ENCODE assay signal across 18 cellular contexts in genomic region chr21:32492376-32492775, GRCh38.
"Had no signal": no experiment of that assay in that cellular context is flagged by ENCODE, and none has a peak within 500 bp of the region (broad histone marks: within the 10 kb centered on the region; RNA-seq: fewer than 3 reads in every experiment).

No MANE protein-coding gene starts in this region.

- H3K4me3 ChIP-seq: gastroesophageal sphincter, ovary, psoas muscle, skin epidermis, upper lobe of right lung had no signal

- DNase-seq: activated CD4-positive, alpha-beta T cell treated with anti-CD3 and anti-CD28 coated beads, Interleukin-2, amount 10 ng/mL, durations not matched to agents 7 days and 5 days; activated CD8-positive, alpha-beta T cell treated with anti-CD3 and anti-CD28 coated beads, Interleukin-2, amount 10 ng/mL, durations not matched to agents 7 days and 5 days; activated gamma-delta T cell treated with Interleukin-2 at 50 U/mL for 16 hours; anterior cingulate cortex; central memory CD4-positive, alpha-beta T cell; effector memory CD8-positive, alpha-beta T cell; head of caudate nucleus; islet precursor cell; left colon; naive thymus-derived CD8-positive, alpha-beta T cell; ovary; psoas muscle; right cardiac atrium; upper lobe of right lung had no signal

- ATAC-seq: activated CD4-positive, CD25-positive, alpha-beta regulatory T cell treated with anti-CD3 and anti-CD28 coated beads, Interleukin-2, amount 50 U/mL, for 24 hours; effector memory CD8-positive, alpha-beta T cell; gastroesophageal sphincter; psoas muscle; stimulated activated memory B cell treated with anti-CD40 and anti-IgM and Interleukin-4, amounts not matched to agents 10 μg/mL and 1 μg/mL and 100 μg/mL, for 72 hours; upper lobe of right lung had no signal

- H3K27me3 ChIP-seq: gastroesophageal sphincter, ovary, upper lobe of right lung had no signal

- H3K27ac ChIP-seq: gastroesophageal sphincter, ovary, psoas muscle, upper lobe of right lung had no signal

- H3K4me1 ChIP-seq: psoas muscle had no signal

- H3K9me3 ChIP-seq: gastroesophageal sphincter, ovary, psoas muscle, upper lobe of right lung had no signal

- H3K36me3 ChIP-seq: ovary had no signal
